ENCODE assay signal across 8 cellular contexts in genomic region chr1:185155600-185156320, GRCh38. TPM values are rescaled to one million over a fixed set of nuclear protein-coding genes. Genes with fewer than 3 reads are reported as not detected.
A peak's percentile ranks its signal among the peaks of the same experiment; 100 is the strongest.
DNase-seq lines count a peak whose midpoint lies in the region; ATAC-seq, FAIRE-seq and TF ChIP-seq lines count a peak whose summit lies in the region.

No MANE protein-coding gene starts in this region.

- POLR2A ChIA-PET in RWPE1 (lab: Yijun Ruan, JAX; ENCODE audit: low non-redundant PET), result no interaction called here

- H3K9ac ChIP-seq in duodenal mucosa (ENCODE audit: low read depth in 1 of 2, low read length in 2 of 2) (peak overlapping the region; percentile 92 to 93), mucosa of stomach (ENCODE audit: low read length) (peak overlapping the region; percentile 100)

- intact Hi-C loops in heart right ventricle (cut with DNase I), result loop anchor here in 8 of 10 donors (5.0 to 10.0 kb wide), 8 partner anchors 111 to 1219 kb away; partner anchors contain the start of genes RNF2 (in 6 of the 8), IVNS1ABP (in 2 of the 8), EDEM3 (in 1 of the 8) and ODR4 (in 1 of the 8)
- intact Hi-C loops in left cardiac atrium (cut with DNase I), result loop anchor here in 1 of 2 donors (10.0 kb wide), 1 partner anchor 351 kb away; no protein-coding TSS in a partner anchor

- H3K27ac ChIP-seq in heart right ventricle, result peak overlapping the region; percentile 93 to 99 (median 97)
- peak overlapping the region; percentile 91 for H3K27ac ChIP-seq in RWPE1
- H3K27ac ChIP-seq in duodenal mucosa (ENCODE audit: low read depth, low read length), result peak overlapping the region; percentile 96

- TF ChIP-seq CTCF in heart right ventricle (IDR thresholded peaks at IDR 0.05), result no peak
- no peak for TF ChIP-seq CTCF in RWPE1 (conservative IDR thresholded peaks at IDR 0.05; ENCODE audit: low read depth)

- peaks cover 3 to 59% (median 39%) of the 10 kb centered on the region in 9 donors for H3K4me1 ChIP-seq in heart right ventricle
- H3K4me1 ChIP-seq in duodenal mucosa (ENCODE audit: control insufficient read depth in 1 of 2, insufficient read depth in 2 of 2, low read length in 2 of 2), result peaks cover 31 to 37% of the 10 kb centered on the region in 2 donors
- H3K4me1 ChIP-seq in mucosa of stomach (ENCODE audit: control insufficient read depth, insufficient read depth, low read length), result peaks cover 20% of the 10 kb centered on the region

- WGBS in heart right ventricle, 2 donors, result 12 to 15% methylated on average over 12 of the region's 12 CpGs

- H3K27me3 ChIP-seq in heart right ventricle, result no peaks in the 10 kb centered on the region
- H3K27me3 ChIP-seq in duodenal mucosa (ENCODE audit: control insufficient read depth in 1 of 2, insufficient read depth in 2 of 2, low read length in 2 of 2), result no peaks in the 10 kb centered on the region
- H3K27me3 ChIP-seq in mucosa of stomach (ENCODE audit: control insufficient read depth, insufficient read depth, low read length), result no peaks in the 10 kb centered on the region

- no peak for FAIRE-seq in frontal cortex (lab: Jason Lieb, UNC)

- peak overlapping the region; percentile 71 to 95 (median 81) for H3K4me3 ChIP-seq in heart right ventricle
- peak overlapping the region; percentile 90 to 91 for H3K4me3 ChIP-seq in duodenal mucosa (ENCODE audit: low read depth in 1 of 2, low read length in 2 of 2)
- peak overlapping the region; percentile 80 for H3K4me3 ChIP-seq in mucosa of stomach (ENCODE audit: low read length)

- peak in 3 of 8 donors; percentile 0 to 2 (median 0) for ATAC-seq in heart right ventricle
- no peak for ATAC-seq in left cardiac atrium
- ATAC-seq in GM18867 (IDR thresholded peaks at IDR 0.05; ENCODE audit: unreplicated experiment), result no peak

- DNase-seq in heart right ventricle (no peak), left cardiac atrium (no peak), RWPE1 (ENCODE audit: low spot score) (no peak), epidermal melanocyte (ENCODE audit: insufficient read length, low spot score) (no peak), frontal cortex (ENCODE audit: low spot score in 2 of 2) (no peak)

- H3K36me3 ChIP-seq in heart right ventricle (peaks cover 0 to 13% (median 0%) of the 10 kb centered on the region in 9 donors), duodenal mucosa (ENCODE audit: control insufficient read depth in 1 of 2, insufficient read depth in 2 of 2, low read length in 2 of 2) (no peaks in the 10 kb centered on the region), mucosa of stomach (ENCODE audit: control insufficient read depth, insufficient read depth, low read length) (no peaks in the 10 kb centered on the region)

- H3K9me3 ChIP-seq in heart right ventricle, result no peaks in the 10 kb centered on the region
- H3K9me3 ChIP-seq in duodenal mucosa (ENCODE audit: control insufficient read depth in 1 of 2, low read length in 2 of 2), result no peaks in the 10 kb centered on the region
- no peaks in the 10 kb centered on the region for H3K9me3 ChIP-seq in mucosa of stomach (ENCODE audit: control insufficient read depth, low read length)

- CTCF ChIA-PET in RWPE1 (lab: Yijun Ruan, JAX), result interaction anchor here (0.6 to 0.7 kb wide), 2 partner anchors 22 to 84 kb away, joined by 3 read pairs; no protein-coding TSS in a partner anchor

RNA-seq across cellular contexts. Expression of gene TRMT1L, which starts 1.0 kb away (rescaled TPM):
- total RNA-seq in heart right ventricle (10 to 100 TPM; 19.2 to 34.1 (median 26.7) TPM), left cardiac atrium (10 to 100 TPM; 16.6 to 23.9 TPM), frontal cortex (23.6 TPM)
- polyA plus RNA-seq in heart right ventricle, result 1 to 10 TPM; 6.8 to 9.7 TPM

RNA-seq across cellular contexts. Expression of gene SWT1, which starts 1.2 kb away (rescaled TPM):
- total RNA-seq in heart right ventricle (1 to 10 TPM; 3.6 to 7.9 (median 6.2) TPM), left cardiac atrium (1 to 10 TPM; 4.9 to 5.6 TPM), frontal cortex (59.5 TPM)
- polyA plus RNA-seq in heart right ventricle, result 1 to 10 TPM; 1.4 to 2.6 TPM
